Comparison of ENCODE assay signal across 23 cellular contexts in the genomic region with DNA sequence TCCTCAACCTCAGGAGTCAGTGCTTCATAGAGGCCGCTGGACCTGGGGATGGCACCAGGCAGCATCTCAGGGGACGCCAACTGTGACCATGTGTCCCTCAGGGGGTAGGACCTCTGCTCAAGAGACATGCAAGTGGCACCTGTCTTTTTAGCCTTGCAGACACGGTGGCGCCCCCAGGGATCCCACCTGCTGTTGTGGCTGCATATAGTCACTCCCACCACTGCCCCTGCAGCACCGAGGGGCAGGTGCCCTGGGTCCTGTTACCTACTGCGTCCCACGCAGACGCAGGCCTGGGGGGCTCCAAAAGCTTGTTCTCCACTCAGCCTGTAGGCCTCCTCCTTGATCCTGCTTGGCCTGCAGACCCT. TPM values are rescaled to one million over a fixed set of nuclear protein-coding genes. Genes with fewer than 3 reads are reported as not detected.
A peak's percentile ranks its signal among the peaks of the same experiment; 100 is the strongest.
DNase-seq lines count a peak whose midpoint lies in the region; ATAC-seq, FAIRE-seq and TF ChIP-seq lines count a peak whose summit lies in the region.
"Had no signal": no experiment of that assay in that cellular context is flagged by ENCODE, and none has a peak within 500 bp of the region (broad histone marks: within the 10 kb centered on the region; RNA-seq: fewer than 3 reads in every experiment).

No MANE protein-coding gene starts in this region.

- H3K9me3 Mint-ChIP-seq in activated CD4-positive, alpha-beta T cell treated with anti-CD3 and anti-CD28 coated beads, Interleukin-2, amount 10 ng/mL, durations not matched to agents 7 days and 5 days: no peaks in the 10 kb centered on the region
- no peaks in the 10 kb centered on the region for H3K9me3 Mint-ChIP-seq in activated CD4-positive, alpha-beta T cell treated with anti-CD3 and anti-CD28 coated beads for 36 hours (ENCODE audit: low read depth)
- H3K9me3 Mint-ChIP-seq: activated T-helper 17 cell treated with anti-CD3 and anti-CD28 coated beads, Interleukin-2, amount 50 U/mL, for 72 hours; CD14-positive monocyte had no signal

- peaks cover 26% of the 10 kb centered on the region for H3K79me2 ChIP-seq in OCI-LY3 (ENCODE audit: low read length)

- peaks cover 16% of the 10 kb centered on the region for H3K4me1 Mint-ChIP-seq in activated CD4-positive, alpha-beta T cell treated with anti-CD3 and anti-CD28 coated beads, Interleukin-2, amount 10 ng/mL, durations not matched to agents 7 days and 5 days
- H3K4me1 Mint-ChIP-seq in activated CD4-positive, alpha-beta T cell treated with anti-CD3 and anti-CD28 coated beads for 36 hours: peaks cover 17% of the 10 kb centered on the region

- DNase-seq in activated CD4-positive, alpha-beta T cell treated with anti-CD3 and anti-CD28 coated beads, Interleukin-2, amount 10 ng/mL, durations not matched to agents 7 days and 5 days: no peak
- DNase-seq in activated CD4-positive, alpha-beta T cell treated with anti-CD3 and anti-CD28 coated beads for 36 hours: no peak
- DNase-seq in kidney: peak; percentile 79
- DNase-seq in stimulated activated CD4-positive, alpha-beta T cell treated with anti-CD3 and anti-CD28 coated beads, Interleukin-4, amount 100 ng/mL, for 1 hour: no peak
- DNase-seq: caudate nucleus; NCI-H1048; NCI-H2081 treated with DMSO at 0.1 percent for 48 hours; NCI-H524 treated with DMSO at 0.1 percent for 48 hours; OCI-M1; stimulated activated CD4-positive, alpha-beta T cell treated with anti-CD3 and anti-CD28 coated beads, Interleukin-12 subunit alpha, Interleukin-12 subunit beta, amount 100 ng/mL, for 4 hours; stimulated activated naive CD4-positive, alpha-beta T cell treated with Interleukin-2 at 50 U/mL for 16 hours had no signal

- no peaks in the 10 kb centered on the region for H3K27me3 Mint-ChIP-seq in activated CD4-positive, alpha-beta T cell treated with anti-CD3 and anti-CD28 coated beads, Interleukin-2, amount 10 ng/mL, durations not matched to agents 7 days and 5 days
- no peaks in the 10 kb centered on the region for H3K27me3 Mint-ChIP-seq in activated CD4-positive, alpha-beta T cell treated with anti-CD3 and anti-CD28 coated beads for 36 hours
- H3K27me3 Mint-ChIP-seq: activated T-helper 17 cell treated with anti-CD3 and anti-CD28 coated beads, Interleukin-2, amount 50 U/mL, for 72 hours; progenitor cell of endocrine pancreas had no signal

- H3K27ac ChIP-seq in OCI-LY3 (ENCODE audit: low read length) (peak overlapping the region; percentile 84), kidney (ENCODE audit: low read depth in 2 of 2, low read length in 2 of 2) (no peak overlapping the region), skeletal muscle tissue (ENCODE audit: low read depth, low read length) (peak overlapping the region; percentile 95)
- H3K27ac ChIP-seq: esophagus muscularis mucosa, SJSA1, tibial artery had no signal

- H3K4me2 ChIP-seq in OCI-LY3 (ENCODE audit: low read length): peak overlapping the region; percentile 91
- H3K4me2 ChIP-seq: GM23338 had no signal

- CTCF ChIA-PET in activated CD4-positive, alpha-beta T cell treated with anti-CD3 and anti-CD28 coated beads, Interleukin-2, amount 10 ng/mL, durations not matched to agents 7 days and 5 days (lab: Charles Lee): no interaction called here
- CTCF ChIA-PET in activated CD4-positive, alpha-beta T cell treated with anti-CD3 and anti-CD28 coated beads for 36 hours (lab: Charles Lee): no interaction called here

- no peak overlapping the region for H2AFZ ChIP-seq in OCI-LY3 (ENCODE audit: low read depth, low read length)
- H2AFZ ChIP-seq: GM23338 had no signal

- intact Hi-C loops in activated CD4-positive, alpha-beta T cell treated with anti-CD3 and anti-CD28 coated beads for 36 hours (cut with DNase I, micrococcal nuclease): loop anchor here (10.0 kb wide), 2 partner anchors 172 to 1198 kb away; a partner anchor contains a TSS
- intact Hi-C loops in kidney (cut with DNase I): no loop called here

- no peak for ATAC-seq in activated CD4-positive, alpha-beta T cell treated with anti-CD3 and anti-CD28 coated beads for 36 hours
- ATAC-seq in GM19023 (IDR thresholded peaks at IDR 0.05; ENCODE audit: unreplicated experiment) (no peak), HG03439 (IDR thresholded peaks at IDR 0.05; ENCODE audit: unreplicated experiment) (no peak)
- ATAC-seq: activated T-helper 17 cell treated with anti-CD3 and anti-CD28 coated beads, Interleukin-2, amount 50 U/mL, for 72 hours; GM23338; left lobe of liver had no signal

- H3K4me3 Mint-ChIP-seq in activated CD4-positive, alpha-beta T cell treated with anti-CD3 and anti-CD28 coated beads, Interleukin-2, amount 10 ng/mL, durations not matched to agents 7 days and 5 days: no peak overlapping the region
- no peak overlapping the region for H3K4me3 Mint-ChIP-seq in activated CD4-positive, alpha-beta T cell treated with anti-CD3 and anti-CD28 coated beads for 36 hours
- H3K4me3 Mint-ChIP-seq: GM23338 had no signal

- H3K9me3 ChIP-seq in OCI-LY3 (ENCODE audit: insufficient read depth, low read length) (no peaks in the 10 kb centered on the region), kidney (ENCODE audit: control insufficient read depth in 1 of 2, low read length in 2 of 2) (no peaks in the 10 kb centered on the region), skeletal muscle tissue (ENCODE audit: control insufficient read depth in 3 of 3, low read length in 3 of 3) (no peaks in the 10 kb centered on the region)
- H3K9me3 ChIP-seq: esophagus muscularis mucosa, SJSA1, tibial artery had no signal

- POLR2A ChIA-PET in activated CD4-positive, alpha-beta T cell treated with anti-CD3 and anti-CD28 coated beads, Interleukin-2, amount 10 ng/mL, durations not matched to agents 7 days and 5 days (lab: Charles Lee): no interaction called here
- POLR2A ChIA-PET in activated CD4-positive, alpha-beta T cell treated with anti-CD3 and anti-CD28 coated beads for 36 hours (lab: Charles Lee): no interaction called here

- H3K9ac ChIP-seq in OCI-LY3 (ENCODE audit: low read length): peak overlapping the region; percentile 97; the same call in 1 of the 2 replicates
- no peak overlapping the region for H3K9ac ChIP-seq in kidney (ENCODE audit: low read length in 2 of 2)
- peak overlapping the region; percentile 94 to 97 (median 97) for H3K9ac ChIP-seq in skeletal muscle tissue (ENCODE audit: low read depth in 1 of 3, low read length in 3 of 3)

- H3K27me3 ChIP-seq in OCI-LY3 (ENCODE audit: low read depth, low read length): no peaks in the 10 kb centered on the region
- peaks cover 0 to 17% (median 8%) of the 10 kb centered on the region in 3 donors for H3K27me3 ChIP-seq in skeletal muscle tissue (ENCODE audit: control insufficient read depth in 3 of 3, insufficient read depth in 3 of 3, low read length in 3 of 3)
- H3K27me3 ChIP-seq: SJSA1 had no signal

- peaks cover 40% of the 10 kb centered on the region for H3K4me1 ChIP-seq in OCI-LY3 (ENCODE audit: low read length)
- peaks cover 0 to 21% of the 10 kb centered on the region in 2 donors for H3K4me1 ChIP-seq in kidney (ENCODE audit: control insufficient read depth in 1 of 2, insufficient read depth in 1 of 2, low read depth in 1 of 2, low read length in 2 of 2)
- H3K4me1 ChIP-seq in skeletal muscle tissue (ENCODE audit: control insufficient read depth in 3 of 3, insufficient read depth in 3 of 3, low read length in 3 of 3): peaks cover 50 to 69% (median 52%) of the 10 kb centered on the region in 3 donors

- peaks cover 6% of the 10 kb centered on the region for H3K36me3 ChIP-seq in OCI-LY3 (replicated peaks; ENCODE audit: low read depth, low read length)
- H3K36me3 ChIP-seq in kidney (ENCODE audit: control insufficient read depth in 1 of 2, insufficient read depth in 2 of 2, low read length in 2 of 2): peaks cover 4% of the 10 kb centered on the region in 2 donors
- peaks cover 6 to 12% (median 11%) of the 10 kb centered on the region in 3 donors for H3K36me3 ChIP-seq in skeletal muscle tissue (ENCODE audit: control insufficient read depth in 3 of 3, insufficient read depth in 3 of 3, low read length in 3 of 3)

- peaks cover 8% of the 10 kb centered on the region for H3K36me3 Mint-ChIP-seq in activated CD4-positive, alpha-beta T cell treated with anti-CD3 and anti-CD28 coated beads, Interleukin-2, amount 10 ng/mL, durations not matched to agents 7 days and 5 days (ENCODE audit: low read depth)
- H3K36me3 Mint-ChIP-seq in activated CD4-positive, alpha-beta T cell treated with anti-CD3 and anti-CD28 coated beads for 36 hours (ENCODE audit: low read depth): peaks cover 12% of the 10 kb centered on the region

- H4K20me1 ChIP-seq in OCI-LY3 (ENCODE audit: insufficient read depth, low read length): no peaks in the 10 kb centered on the region

- FAIRE-seq in kidney (lab: Jason Lieb, UNC): no peak

- no peak for TF ChIP-seq CTCF in OCI-LY3 (IDR thresholded peaks at IDR 0.05; ENCODE audit: low read depth, low read length)
- no peak for TF ChIP-seq CTCF in kidney (IDR thresholded peaks at IDR 0.05; ENCODE audit: borderline replicate concordance, extremely low read depth, insufficient read depth)

- peak overlapping the region; percentile 60 for H3K27ac Mint-ChIP-seq in activated CD4-positive, alpha-beta T cell treated with anti-CD3 and anti-CD28 coated beads, Interleukin-2, amount 10 ng/mL, durations not matched to agents 7 days and 5 days
- no peak overlapping the region for H3K27ac Mint-ChIP-seq in activated CD4-positive, alpha-beta T cell treated with anti-CD3 and anti-CD28 coated beads for 36 hours
- H3K27ac Mint-ChIP-seq: GM23338, progenitor cell of endocrine pancreas had no signal

- H3K4me3 ChIP-seq in OCI-LY3 (ENCODE audit: low read length) (peak overlapping the region; percentile 94), kidney (ENCODE audit: low read length in 2 of 2) (no peak overlapping the region), skeletal muscle tissue (ENCODE audit: low read length in 3 of 3) (peak overlapping the region in 1 of 3 donors; percentile 40)
- H3K4me3 ChIP-seq: esophagus muscularis mucosa, GM23338, SJSA1, tibial artery had no signal

RNA-seq across cellular contexts. Expression of a gene that starts 2.5 kb away (rescaled TPM):
- total RNA-seq in activated CD4-positive, alpha-beta T cell treated with anti-CD3 and anti-CD28 coated beads, Interleukin-2, amount 10 ng/mL, durations not matched to agents 7 days and 5 days: 10 to 100 TPM; 17.8 to 19.0 TPM
- total RNA-seq in activated CD4-positive, alpha-beta T cell treated with anti-CD3 and anti-CD28 coated beads for 36 hours: 10 to 100 TPM; 13.7 to 16.4 TPM
- 17.9 TPM for total RNA-seq in kidney
- polyA plus RNA-seq in kidney (ENCODE audit: insufficient read depth, low read depth, low replicate concordance): 29.6 TPM
- total RNA-seq in skeletal muscle tissue: 978 TPM

RNA-seq across cellular contexts. Expression of a gene that starts 2.8 kb away (rescaled TPM):
- 100 to 1,000 TPM; 162 to 183 TPM for total RNA-seq in activated CD4-positive, alpha-beta T cell treated with anti-CD3 and anti-CD28 coated beads, Interleukin-2, amount 10 ng/mL, durations not matched to agents 7 days and 5 days
- 100 to 1,000 TPM; 147 to 210 TPM for total RNA-seq in activated CD4-positive, alpha-beta T cell treated with anti-CD3 and anti-CD28 coated beads for 36 hours
- total RNA-seq in kidney (248 TPM), skeletal muscle tissue (220 TPM)
- polyA plus RNA-seq in kidney (ENCODE audit: insufficient read depth, low read depth, low replicate concordance): 1,928 TPM

RNA-seq across cellular contexts. Expression of a gene that starts 12.1 kb away (rescaled TPM):
- under 1 TPM in 1 of 2 experiments, not detected in 1; 0.35 TPM for total RNA-seq in activated CD4-positive, alpha-beta T cell treated with anti-CD3 and anti-CD28 coated beads, Interleukin-2, amount 10 ng/mL, durations not matched to agents 7 days and 5 days
- under 1 TPM; 0.09 to 0.39 TPM for total RNA-seq in activated CD4-positive, alpha-beta T cell treated with anti-CD3 and anti-CD28 coated beads for 36 hours
- total RNA-seq in kidney (18.2 TPM), skeletal muscle tissue (4.2 TPM)
- 12.6 TPM for polyA plus RNA-seq in kidney (ENCODE audit: insufficient read depth, low read depth, low replicate concordance)
- total RNA-seq: SJSA1 had no signal

RNA-seq across cellular contexts. Expression of a gene that starts 28.8 kb away (rescaled TPM):
- 10 to 100 TPM; 34.9 to 36.8 TPM for total RNA-seq in activated CD4-positive, alpha-beta T cell treated with anti-CD3 and anti-CD28 coated beads, Interleukin-2, amount 10 ng/mL, durations not matched to agents 7 days and 5 days
- 10 to 100 TPM; 20.6 to 22.5 TPM for total RNA-seq in activated CD4-positive, alpha-beta T cell treated with anti-CD3 and anti-CD28 coated beads for 36 hours
- total RNA-seq in kidney (59.6 TPM), skeletal muscle tissue (23.0 TPM)
- polyA plus RNA-seq in kidney (ENCODE audit: insufficient read depth, low read depth, low replicate concordance): 21.7 TPM

RNA-seq across cellular contexts. Expression of a gene that starts 51.5 kb away (rescaled TPM):
- 10 to 100 TPM; 15.9 to 18.7 TPM for total RNA-seq in activated CD4-positive, alpha-beta T cell treated with anti-CD3 and anti-CD28 coated beads, Interleukin-2, amount 10 ng/mL, durations not matched to agents 7 days and 5 days
- total RNA-seq in activated CD4-positive, alpha-beta T cell treated with anti-CD3 and anti-CD28 coated beads for 36 hours: 10 to 100 TPM; 16.2 to 17.2 TPM
- total RNA-seq in kidney (10.7 TPM), skeletal muscle tissue (8.9 TPM)
- 10.8 TPM for polyA plus RNA-seq in kidney (ENCODE audit: insufficient read depth, low read depth, low replicate concordance)
- total RNA-seq: SJSA1 had no signal

Comparison
In these comparisons a context has a peak if more than half of its experiments do, and no peak if none do; other contexts are left out.
1. H3K27ac ChIP-seq: peak in OCI-LY3 (single experiment) and skeletal muscle tissue (single experiment); none in kidney (0 of 2).
2. H3K9ac ChIP-seq: peak in OCI-LY3 (single experiment) and skeletal muscle tissue (3 of 3); none in kidney (0 of 2).
3. RNA of a gene that starts 2.5 kb away (total RNA-seq): 978 TPM in skeletal muscle tissue (single experiment); 17.8 to 19.0 TPM in activated CD4-positive, alpha-beta T cell treated with anti-CD3 and anti-CD28 coated beads, Interleukin-2, amount 10 ng/mL, durations not matched to agents 7 days and 5 days, 17.9 TPM in kidney (single experiment) and 13.7 to 16.4 TPM in activated CD4-positive, alpha-beta T cell treated with anti-CD3 and anti-CD28 coated beads for 36 hours; every median in the first group is over 10 times any median in the second.